Comparison of ENCODE assay signal across 4 cellular contexts in genomic region chr1:243933495-243933894, GRCh38.
"Had no signal": no experiment of that assay in that cellular context is flagged by ENCODE, and none has a peak within 500 bp of the region (broad histone marks: within the 10 kb centered on the region; RNA-seq: fewer than 3 reads in every experiment).

No MANE protein-coding gene starts in this region.

- H3K4me3 Mint-ChIP-seq: IgD-negative memory B cell had no signal

- H3K4me1 Mint-ChIP-seq: IgD-negative memory B cell had no signal

- H3K27ac ChIP-seq: GM23248 had no signal

- H2AFZ ChIP-seq: GM23248 had no signal

- H3K27ac Mint-ChIP-seq: H9, IgD-negative memory B cell had no signal

- H3K4me3 ChIP-seq: GM23248 had no signal

- DNase-seq: GM23248, H9, HCEC 1CT had no signal

- H3K9ac ChIP-seq: GM23248 had no signal
